ENCODE assay signal across 8 cellular contexts in genomic region chr14:91573894-91574837, GRCh38.
DNase-seq lines count a peak whose midpoint lies in the region; ATAC-seq and TF ChIP-seq lines count a peak whose summit lies in the region.

No MANE protein-coding gene starts in this region.

- H3K4me1 ChIP-seq in ascending aorta (peaks cover 0 to 2% of the 10 kb centered on the region in 2 donors), gastrocnemius medialis (no peaks in the 10 kb centered on the region)

- H3K9me3 ChIP-seq in ascending aorta (no peaks in the 10 kb centered on the region), gastrocnemius medialis (no peaks in the 10 kb centered on the region)

- in situ Hi-C loops in gastrocnemius medialis (cut with MboI; ENCODE audit: low sequenced_read_pairs in 4 of 4) = no loop called here

- H3K27me3 ChIP-seq in ascending aorta (no peaks in the 10 kb centered on the region), gastrocnemius medialis (peaks cover 12 to 27% (median 14%) of the 10 kb centered on the region in 3 donors)

- TF ChIP-seq POLR2A in gastrocnemius medialis (IDR thresholded peaks at IDR 0.05) = no peak

- ATAC-seq in gastrocnemius medialis = no peak
- no peak for ATAC-seq in HG03354 (IDR thresholded peaks at IDR 0.05; ENCODE audit: poor library complexity, severe bottlenecking, unreplicated experiment)
- no peak for ATAC-seq in HG03108 (IDR thresholded peaks at IDR 0.05; ENCODE audit: unreplicated experiment)

- H3K27ac ChIP-seq in ascending aorta (peak overlapping the region; percentile 76 to 90), gastrocnemius medialis (no peak overlapping the region)

- H3K4me3 ChIP-seq in ascending aorta (peak overlapping the region; percentile 54 to 68), iPS-11a (ENCODE audit: low read depth, low read length) (peak overlapping the region; percentile 51), gastrocnemius medialis (peak overlapping the region in 3 of 4 donors; percentile 14 to 36 (median 27))

- DNase-seq in GM04504 (ENCODE audit: low read depth) = peak; percentile 30
- peak; percentile 63 for DNase-seq in LoVo (ENCODE audit: low spot score)
- DNase-seq in T-helper 22 cell (ENCODE audit: low read depth) = peak; percentile 63
- DNase-seq in ascending aorta (ENCODE audit: low spot score in 2 of 2) = peak; percentile 35 to 89
- DNase-seq in gastrocnemius medialis = no peak

- intact Hi-C loops in ascending aorta (cut with DNase I) = loop anchor here (1.0 kb wide), 1 partner anchor 64 kb away; the partner anchor contains the start of gene PPP4R3A
- intact Hi-C loops in gastrocnemius medialis (cut with DNase I; ENCODE audit: low total_unique reads) = no loop called here

- H3K36me3 ChIP-seq in ascending aorta (no peaks in the 10 kb centered on the region), gastrocnemius medialis (no peaks in the 10 kb centered on the region)

- no peak for TF ChIP-seq CTCF in ascending aorta (IDR thresholded peaks at IDR 0.05)
- no peak for TF ChIP-seq CTCF in gastrocnemius medialis (IDR thresholded peaks at IDR 0.05 in 4 of 5, conservative IDR thresholded peaks at IDR 0.05 in 1 of 5)

Comparison
In these comparisons a context has a peak if more than half of its experiments do, and no peak if none do; other contexts are left out.
1. DNase-seq: peak in GM04504 (single experiment), LoVo (single experiment), T-helper 22 cell (single experiment) and ascending aorta (2 of 2); none in gastrocnemius medialis (0 of 2).
2. H3K27ac ChIP-seq: peak in ascending aorta (2 of 2); none in gastrocnemius medialis (0 of 4).
3. Peak in every context shown above with its lines, with median percentiles within 50 percentile points of each other: H3K4me3 ChIP-seq.